18 cellular contexts compared by ENCODE assay signal in genomic region chr14:73800970-73801515, GRCh38. TPM values are rescaled to one million over a fixed set of nuclear protein-coding genes. Genes with fewer than 3 reads are reported as not detected.
A peak's percentile ranks its signal among the peaks of the same experiment; 100 is the strongest.
DNase-seq lines count a peak whose midpoint lies in the region; ATAC-seq, FAIRE-seq and TF ChIP-seq lines count a peak whose summit lies in the region.
"Had no signal": no experiment of that assay in that cellular context is flagged by ENCODE, and none has a peak within 500 bp of the region (broad histone marks: within the 10 kb centered on the region; RNA-seq: fewer than 3 reads in every experiment).

No MANE protein-coding gene starts in this region.

- 89% methylated on average over 7 of the region's 7 CpGs for WGBS in liver
- WGBS in HepG2 (ENCODE audit: low lambda C conversion rate): 53% methylated on average over 7 of the region's 7 CpGs
- WGBS in esophagus, 2 donors: 94 to 95% methylated on average over 7 of the region's 7 CpGs
- 34 to 86% (median 60%) methylated on average over 7 of the region's 7 CpGs for WGBS in psoas muscle, 3 donors

- TF ChIP-seq RAD21 in liver (IDR thresholded peaks at IDR 0.05) (no peak), HepG2 (CRISPR knock-in tag; IDR thresholded peaks at IDR 0.05) (no peak)

- H3K27me3 ChIP-seq in liver (ENCODE audit: control insufficient read depth in 4 of 4, insufficient read depth in 4 of 4, low read length in 3 of 4): no peaks in the 10 kb centered on the region
- no peaks in the 10 kb centered on the region; a peak in 1 of 5 replicates for H3K27me3 ChIP-seq in HepG2 (ENCODE audit: control insufficient read depth in 1 of 2, insufficient read depth in 2 of 2, low read length in 2 of 2)
- H3K27me3 ChIP-seq in esophagus (ENCODE audit: control insufficient read depth in 1 of 2, insufficient read depth in 2 of 2, low read length in 2 of 2): no peaks in the 10 kb centered on the region
- no peaks in the 10 kb centered on the region for H3K27me3 ChIP-seq in psoas muscle (ENCODE audit: insufficient read depth in 3 of 3, low read length in 2 of 3)

- H4K20me1 ChIP-seq in HepG2 (ENCODE audit: insufficient read depth, low read length): no peaks in the 10 kb centered on the region

- no peak overlapping the region for H2AFZ ChIP-seq in HepG2 (ENCODE audit: low read length)
- H2AFZ ChIP-seq: GM23338 had no signal

- no peak for FAIRE-seq in HepG2 (lab: Jason Lieb, UNC)
- no peak for FAIRE-seq in RCC 7860 (lab: Jason Lieb, UNC)
- FAIRE-seq: G401.6 had no signal

- ATAC-seq in HepG2: no peak
- peak in 3 of 4 donors; percentile 34 to 80 (median 55) for ATAC-seq in psoas muscle
- no peak for ATAC-seq in HG03025 (IDR thresholded peaks at IDR 0.05; ENCODE audit: low FRiP score, unreplicated experiment)
- ATAC-seq in GM21723 (IDR thresholded peaks at IDR 0.05; ENCODE audit: unreplicated experiment): no peak
- ATAC-seq: GM23338, HCT116 had no signal

- DNase-seq in HepG2 (ENCODE audit: low spot score) (no peak), psoas muscle (no peak), RCC 7860 (ENCODE audit: low spot score) (no peak), A172 (ENCODE audit: low spot score) (no peak)
- DNase-seq: C1 segment of cervical spinal cord, DND-41, KG1, NCI-H1105, NCI-H187, NCI-H510A treated with DMSO at 0.1 percent for 48 hours, SIG-M5 had no signal

- CTCF ChIA-PET in HepG2 (lab: Yijun Ruan, JAX; ENCODE audit: low intra/inter-chr PET ratio, low total read pairs): no interaction called here

- no peaks in the 10 kb centered on the region for H3K79me2 ChIP-seq in HepG2 (ENCODE audit: insufficient read depth, low read length)

- no peaks in the 10 kb centered on the region for H3K36me3 ChIP-seq in liver (ENCODE audit: control insufficient read depth in 4 of 4, insufficient read depth in 3 of 4, low read depth in 1 of 4, low read length in 3 of 4)
- no peaks in the 10 kb centered on the region for H3K36me3 ChIP-seq in HepG2 (replicated peaks in 1 of 2; ENCODE audit: control insufficient read depth in 1 of 2, insufficient read depth in 2 of 2, low read length in 2 of 2)
- H3K36me3 ChIP-seq in esophagus (ENCODE audit: control insufficient read depth in 2 of 2, insufficient read depth in 2 of 2, low read length in 1 of 2): no peaks in the 10 kb centered on the region
- H3K36me3 ChIP-seq in psoas muscle (ENCODE audit: insufficient read depth in 1 of 2, low read depth in 1 of 2): no peaks in the 10 kb centered on the region

- TF ChIP-seq CTCF in liver (IDR thresholded peaks at IDR 0.05; ENCODE audit: low read depth, low read length, missing input control) (no peak), HepG2 (CRISPR knock-in tag; IDR thresholded peaks at IDR 0.05) (no peak), psoas muscle (IDR thresholded peaks at IDR 0.05) (no peak)

- BruUV-seq in HepG2 (replicated peaks; lab: Mats Ljungman, UMichigan): no TSS peak

- POLR2A ChIA-PET in HepG2 (lab: Yijun Ruan, JAX): interaction anchor here (1.0 to 2.2 kb wide), 3 partner anchors 14 to 60 kb away, joined by 3 to 30 read pairs (median 4); no protein-coding TSS in a partner anchor

- in situ Hi-C loops in HepG2 (cut with HindIII; ENCODE audit: extremely low pct_ligation_motif_present, low pct_unique_long_range_greater_than_20kb): no loop called here

- H3K27ac ChIP-seq in liver (ENCODE audit: low read depth in 1 of 2, low read length in 2 of 2) (no peak overlapping the region), HepG2 (ENCODE audit: extremely low read length, insufficient read depth, low read length) (no peak overlapping the region), esophagus (ENCODE audit: low read depth in 2 of 2, low read length in 1 of 2) (peak overlapping the region; percentile 77 to 92), psoas muscle (no peak overlapping the region)

- no peak for TF ChIP-seq POLR2A in HepG2 (IDR thresholded peaks at IDR 0.05; ENCODE audit: insufficient read depth in 1 of 2, low read depth in 2 of 2, low read length in 2 of 2)

- H3K9me3 ChIP-seq in liver (ENCODE audit: control insufficient read depth in 4 of 4, low read length in 3 of 4) (no peaks in the 10 kb centered on the region), HepG2 (ENCODE audit: low read length) (no peaks in the 10 kb centered on the region), esophagus (ENCODE audit: control insufficient read depth in 2 of 2, insufficient read depth in 1 of 2, low read depth in 1 of 2, low read length in 1 of 2) (no peaks in the 10 kb centered on the region), psoas muscle (no peaks in the 10 kb centered on the region)

- H3K4me1 ChIP-seq in liver (ENCODE audit: control insufficient read depth in 4 of 4, insufficient read depth in 4 of 4, low read length in 3 of 4) (peaks cover 2 to 8% (median 6%) of the 10 kb centered on the region in 4 donors), HepG2 (ENCODE audit: insufficient read depth, low read length) (peaks cover 47% of the 10 kb centered on the region), esophagus (ENCODE audit: control insufficient read depth in 2 of 2, insufficient read depth in 2 of 2, low read length in 1 of 2) (peaks cover 0 to 3% of the 10 kb centered on the region in 2 donors), psoas muscle (peaks cover 6% of the 10 kb centered on the region)

- H3K9ac ChIP-seq in liver (ENCODE audit: low read depth in 1 of 2, low read length in 2 of 2) (no peak overlapping the region), HepG2 (ENCODE audit: insufficient read depth, low read depth, low read length) (no peak overlapping the region)

- TF ChIP-seq EP300 in HepG2 (IDR thresholded peaks at IDR 0.05; ENCODE audit: low read depth in 2 of 2, low read length in 2 of 2): no peak
- TF ChIP-seq EP300 in HepG2 (CRISPR knock-in tag; IDR thresholded peaks at IDR 0.05; ENCODE audit: borderline replicate concordance): no peak

- H3K4me3 ChIP-seq in liver (ENCODE audit: low read depth in 1 of 3, low read length in 3 of 3): no peak overlapping the region
- no peak overlapping the region for H3K4me3 ChIP-seq in HepG2 (replicated peaks in 1 of 3; ENCODE audit: insufficient read depth in 1 of 3, low read depth in 2 of 3, low read length in 3 of 3)
- H3K4me3 ChIP-seq in esophagus (ENCODE audit: low read depth in 1 of 2, low read length in 2 of 2): no peak overlapping the region
- no peak overlapping the region for H3K4me3 ChIP-seq in psoas muscle
- H3K4me3 ChIP-seq: GM23338 had no signal

- intact Hi-C loops in HepG2 (cut with micrococcal nuclease; ENCODE audit: unreplicated experiment) (no loop called here), psoas muscle (cut with DNase I) (no loop called here)

- no peak overlapping the region; the same call in 1 of the 2 replicates for H3K4me2 ChIP-seq in HepG2 (ENCODE audit: low read depth, low read length)
- H3K4me2 ChIP-seq: GM23338 had no signal

TF ChIP-seq in liver, 16 proteins besides CTCF, POLR2A, EP300 and RAD21 (continues in another document):
- TF ChIP-seq SP1 (IDR thresholded peaks at IDR 0.05) (peak; percentile 37), FOXA2 (IDR thresholded peaks at IDR 0.05) (no peak)

TF ChIP-seq in HepG2, 621 proteins besides CTCF, POLR2A, EP300 and RAD21 (continues in another document):
- TF ChIP-seq ZFYVE20 (CRISPR knock-in tag; IDR thresholded peaks at IDR 0.05; ENCODE audit: borderline replicate concordance, low read depth): no peak
- no peak for TF ChIP-seq KLF13 (CRISPR knock-in tag; IDR thresholded peaks at IDR 0.05)

RNA-seq across cellular contexts. Expression of gene PTGR2, which starts 50.6 kb away (rescaled TPM):
- total RNA-seq in liver: 1 to 10 TPM; 4.2 to 9.5 TPM
- 1 to 10 TPM; 6.4 to 9.4 TPM for polyA plus RNA-seq in liver
- 4.3 and 5.1 TPM in 2 replicates for total RNA-seq in HepG2 (2016; rRNA removed; fragmentation: Illumina TruSeq; extraction: Trizol)
- total RNA-seq in HepG2 (2016; cell fraction: cytosol; rRNA removed; fragmentation: Illumina TruSeq; extraction: Trizol; ENCODE audit: low read depth): 1.6 and 1.9 TPM in 2 replicates
- total RNA-seq in HepG2 (2016; cell fraction: insoluble cytoplasmic fraction; rRNA removed; fragmentation: Illumina TruSeq; extraction: Trizol): 3.7 and 4.6 TPM in 2 replicates
- 1.5 and 1.6 TPM in 2 replicates for total RNA-seq in HepG2 (2016; cell fraction: membrane; rRNA removed; fragmentation: Illumina TruSeq; extraction: Trizol)
- 3.5 and 3.8 TPM in 2 replicates for total RNA-seq in HepG2 (2016; cell fraction: nucleus; rRNA removed; fragmentation: Illumina TruSeq; extraction: Trizol)
- polyA plus RNA-seq in HepG2 (2011; rRNA removed): 3.0 and 3.3 TPM in 2 replicates
- 0.86 and 1.8 TPM in 2 replicates for polyA plus RNA-seq in HepG2 (2011; cell fraction: cytosol; rRNA removed)
- polyA plus RNA-seq in HepG2 (2011; cell fraction: nucleus; rRNA removed): 2.6 and 3.6 TPM in 2 replicates
- 3.2 and 7.0 TPM in 2 replicates for polyA plus RNA-seq in HepG2 (2012)
- 0.29 and 0.70 TPM in 2 replicates for polyA plus RNA-seq in HepG2 (2016; cell fraction: cytosol; fragmentation: Illumina TruSeq; extraction: Trizol; ENCODE audit: low read depth)
- polyA plus RNA-seq in HepG2 (2016; cell fraction: insoluble cytoplasmic fraction; fragmentation: Illumina TruSeq; extraction: Trizol; ENCODE audit: low read depth): 4.4 and 6.1 TPM in 2 replicates
- 0.40 and 0.52 TPM in 2 replicates for polyA plus RNA-seq in HepG2 (2016; cell fraction: membrane; fragmentation: Illumina TruSeq; extraction: Trizol; ENCODE audit: low read depth)
- 5.0 and 6.0 TPM in 2 replicates for polyA plus RNA-seq in HepG2 (2016; cell fraction: nucleus; fragmentation: Illumina TruSeq; extraction: Trizol; ENCODE audit: insufficient read depth, low read depth)
- polyA minus RNA-seq in HepG2 (2011; rRNA and poly(A)+ RNA removed; ENCODE audit: low replicate concordance): 0.90 and 1.1 TPM in 2 replicates
- polyA minus RNA-seq in HepG2 (2011; cell fraction: cytosol; rRNA and poly(A)+ RNA removed): 1.1 and 2.1 TPM in 2 replicates
- polyA minus RNA-seq in HepG2 (2011; cell fraction: nucleus; rRNA and poly(A)+ RNA removed): 7.0 and 9.7 TPM in 2 replicates
- polyA plus RNA-seq in esophagus: 1 to 10 TPM; 3.0 to 4.2 TPM
- total RNA-seq in psoas muscle: 10 to 100 TPM; 12.3 to 23.8 (median 20.4) TPM
- 10 to 100 TPM in 2 of 3 donors, 1 to 10 TPM in 1; 7.9 to 11.5 (median 11.2) TPM for polyA plus RNA-seq in psoas muscle
- 6.1 and 6.2 TPM in 2 replicates for total RNA-seq in A172 (2014; rRNA removed; shearing (Covaris generic))

Comparison
In these comparisons a context has a peak if more than half of its experiments do, and no peak if none do; other contexts are left out.
1. H3K27ac ChIP-seq: peak in esophagus (2 of 2); none in liver (0 of 2), HepG2 (single experiment) and psoas muscle (single experiment).
2. ATAC-seq: peak in psoas muscle (3 of 4); none in HepG2 (single experiment), HG03025 (single experiment) and GM21723 (single experiment).